Comparison of ENCODE assay signal across 1 cellular context in genomic region chr1:156705918-156706646, GRCh38.
TF ChIP-seq lines count a peak whose summit lies in the region.

No MANE protein-coding gene starts in this region.

TF ChIP-seq in WTC11, 78 proteins besides CTCF, POLR2A, EP300 and RAD21 (continued from another document and continues in another):
- TF ChIP-seq ZSCAN18 (CRISPR knock-in tag; IDR thresholded peaks at IDR 0.05) (no peak), ETV6 (CRISPR knock-in tag; IDR thresholded peaks at IDR 0.05) (0 out of 2 replicates have a peak, but pooled peaks have one; percentile 48), ZBTB21 (CRISPR knock-in tag; IDR thresholded peaks at IDR 0.05; ENCODE audit: borderline replicate concordance) (no peak; the same call in 1 of the 2 replicates), ZNF219 (CRISPR knock-in tag; IDR thresholded peaks at IDR 0.05; ENCODE audit: borderline replicate concordance) (0 out of 2 replicates have a peak, but pooled peaks have one; percentile 39), FOXP1 (CRISPR knock-in tag; IDR thresholded peaks at IDR 0.05; ENCODE audit: borderline replicate concordance) (peak; percentile 46; the same call in 1 of the 2 replicates), ZNF396 (CRISPR knock-in tag; IDR thresholded peaks at IDR 0.05; ENCODE audit: borderline replicate concordance) (no peak), TEAD1 (CRISPR knock-in tag; IDR thresholded peaks at IDR 0.05) (0 out of 2 replicates have a peak, but pooled peaks have one; percentile 19), GTF2I (CRISPR knock-in tag; conservative IDR thresholded peaks at IDR 0.05) (no peak), NR1H2 (CRISPR knock-in tag; IDR thresholded peaks at IDR 0.05) (no peak), GABPB1 (CRISPR knock-in tag; IDR thresholded peaks at IDR 0.05) (no peak), NFYB (CRISPR knock-in tag; conservative IDR thresholded peaks at IDR 0.05; ENCODE audit: low read depth) (no peak), CBFB (CRISPR knock-in tag; IDR thresholded peaks at IDR 0.05; ENCODE audit: low read depth) (no peak), CREM (CRISPR knock-in tag; IDR thresholded peaks at IDR 0.05) (peak; percentile 21; the same call in 1 of the 2 replicates), JAZF1 (CRISPR knock-in tag; IDR thresholded peaks at IDR 0.05) (no peak), ERG (CRISPR knock-in tag; IDR thresholded peaks at IDR 0.05) (0 out of 2 replicates have a peak, but pooled peaks have one; percentile 27), MLX (CRISPR knock-in tag; IDR thresholded peaks at IDR 0.05) (no peak), ZNF121 (CRISPR knock-in tag; IDR thresholded peaks at IDR 0.05) (no peak), PRRX2 (CRISPR knock-in tag; IDR thresholded peaks at IDR 0.05) (0 out of 2 replicates have a peak, but pooled peaks have one; percentile 36), NFE2L1 (CRISPR knock-in tag; IDR thresholded peaks at IDR 0.05) (no peak), AR (CRISPR knock-in tag; IDR thresholded peaks at IDR 0.05) (0 out of 2 replicates have a peak, but pooled peaks have one; percentile 22), AFF4 (CRISPR knock-in tag; IDR thresholded peaks at IDR 0.05; ENCODE audit: borderline replicate concordance) (0 out of 2 replicates have a peak, but pooled peaks have one; percentile 25), ZNF281 (CRISPR knock-in tag; IDR thresholded peaks at IDR 0.05) (peak; percentile 59; the same call in 1 of the 2 replicates), ARID4B (CRISPR knock-in tag; IDR thresholded peaks at IDR 0.05; ENCODE audit: borderline replicate concordance) (no peak), STAT6 (CRISPR knock-in tag; conservative IDR thresholded peaks at IDR 0.05; ENCODE audit: low read depth) (no peak), ZNF532 (CRISPR knock-in tag; IDR thresholded peaks at IDR 0.05; ENCODE audit: borderline replicate concordance) (no peak), ESRRA (CRISPR knock-in tag; IDR thresholded peaks at IDR 0.05; ENCODE audit: borderline replicate concordance) (0 out of 2 replicates have a peak, but pooled peaks have one; percentile 45)
